ENCODE assay signal across 1 cellular context in genomic region chr12:77064891-77065360, GRCh38.
TF ChIP-seq lines count a peak whose summit lies in the region.

No MANE protein-coding gene starts in this region.

TF ChIP-seq in HEK293, 187 proteins besides CTCF, POLR2A, EP300 and RAD21 (continued from another document):
- peak; percentile 45; the same call in 1 of the 2 replicates for TF ChIP-seq KLF16 (tag by site-specific recombination; IDR thresholded peaks at IDR 0.05)
- no peak for TF ChIP-seq OSR2 (tag by site-specific recombination; IDR thresholded peaks at IDR 0.05)
- TF ChIP-seq ZNF692 (tag by site-specific recombination; IDR thresholded peaks at IDR 0.05), result peak; percentile 94
- TF ChIP-seq SP2 (tag by site-specific recombination; IDR thresholded peaks at IDR 0.05), result peak; percentile 64
- TF ChIP-seq ZNF37A (tag by site-specific recombination; IDR thresholded peaks at IDR 0.05), result no peak
- TF ChIP-seq ZSCAN30 (tag by site-specific recombination; IDR thresholded peaks at IDR 0.05), result no peak; the same call in 1 of the 2 replicates
- no peak for TF ChIP-seq FEZF1 (tag by site-specific recombination; IDR thresholded peaks at IDR 0.05)
- no peak for TF ChIP-seq ZNF280D (tag by site-specific recombination; IDR thresholded peaks at IDR 0.05)
- peak; percentile 79 for TF ChIP-seq ZFP69B (tag by site-specific recombination; IDR thresholded peaks at IDR 0.05)
- TF ChIP-seq ZNF114 (tag by site-specific recombination; IDR thresholded peaks at IDR 0.05), result no peak
- TF ChIP-seq GLI4 (tag by site-specific recombination; IDR thresholded peaks at IDR 0.05), result no peak
- peak; percentile 47 for TF ChIP-seq SP7 (tag by site-specific recombination; IDR thresholded peaks at IDR 0.05)
- TF ChIP-seq ZBTB10 (tag by site-specific recombination; IDR thresholded peaks at IDR 0.05), result peak; percentile 26; the same call in 1 of the 2 replicates
